ENCODE assay signal across 8 cellular contexts in the genomic region with DNA sequence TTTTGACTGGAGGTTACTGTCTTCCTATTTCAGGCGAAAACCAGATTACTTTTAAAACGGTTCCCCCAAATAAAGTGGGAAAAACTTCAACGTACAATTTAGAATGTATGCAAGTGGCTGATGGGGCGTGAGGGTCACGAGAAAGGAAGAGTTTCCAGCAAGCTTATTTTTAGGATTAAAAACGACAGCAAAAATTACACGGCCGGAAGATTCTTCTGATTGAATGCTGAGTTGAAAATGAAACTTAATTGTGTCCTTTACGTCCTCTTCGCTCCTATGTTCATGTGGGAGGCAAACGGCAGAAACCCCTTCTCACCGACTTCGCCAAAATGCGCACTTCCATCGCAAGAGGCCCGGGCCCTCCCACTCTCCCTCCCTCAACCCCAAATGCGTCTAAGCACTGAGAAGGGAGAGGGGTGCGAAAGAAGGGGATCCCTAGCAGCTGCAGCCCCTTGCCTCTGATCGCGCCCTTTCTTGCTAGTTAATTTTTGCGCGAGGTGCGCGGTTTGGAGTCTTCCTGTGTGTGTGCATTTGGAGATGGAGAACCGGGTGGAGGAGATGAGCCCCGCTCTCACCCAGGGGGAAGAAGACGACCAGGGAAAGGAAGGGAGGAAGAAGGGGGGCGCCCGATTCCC. TPM values are rescaled to one million over a fixed set of nuclear protein-coding genes. Genes with fewer than 3 reads are reported as not detected.
DNase-seq lines count a peak whose midpoint lies in the region; ATAC-seq, FAIRE-seq and TF ChIP-seq lines count a peak whose summit lies in the region.

No MANE protein-coding gene starts in this region.

- H3K27me3 Mint-ChIP-seq in progenitor cell of endocrine pancreas, result peaks cover 20% of the 10 kb centered on the region

- H3K9me3 ChIP-seq in A549, result no peaks in the 10 kb centered on the region
- H3K9me3 ChIP-seq in aorta (ENCODE audit: control insufficient read depth, low read length), result no peaks in the 10 kb centered on the region

- peak overlapping the region; percentile 81 for H3K4me3 ChIP-seq in A549
- peak overlapping the region; percentile 73 to 80 for H3K4me3 ChIP-seq in aorta (ENCODE audit: low read length in 2 of 2)

- POLR2A ChIA-PET in A549 (lab: Yijun Ruan, JAX), result interaction anchor here (0.6 kb wide), 1 partner anchor 91 kb away, joined by 4 read pairs; no protein-coding TSS in a partner anchor

- 1% methylated on average over 27 of the region's 29 CpGs for WGBS in A549 (ENCODE audit: missing lambda C conversion rate)
- WGBS in aorta, 2 donors, result 0% methylated on average over 29 of the region's 29 CpGs

- TF ChIP-seq CTCF in A549 (IDR thresholded peaks at IDR 0.05), result no peak
- TF ChIP-seq CTCF in progenitor cell of endocrine pancreas (IDR thresholded peaks at IDR 0.05; ENCODE audit: unreplicated experiment), result no peak

- CTCF ChIA-PET in A549 (lab: Yijun Ruan, JAX), result no interaction called here

- no peak for TF ChIP-seq RAD21 in A549 (conservative IDR thresholded peaks at IDR 0.05 in 1 of 2, IDR thresholded peaks at IDR 0.05 in 1 of 2)

- ATAC-seq in A549 (peak; percentile 70 to 72), GM18909 (IDR thresholded peaks at IDR 0.05; ENCODE audit: poor library complexity, unreplicated experiment) (peak; percentile 15), HG03460 (IDR thresholded peaks at IDR 0.05; ENCODE audit: unreplicated experiment) (peak; percentile 14), left ventricle myocardium superior (peak; percentile 23), aorta (ENCODE audit: low FRiP score) (peak; percentile 44)

- no peak for FAIRE-seq in A549 (lab: Jason Lieb, UNC)

- peak overlapping the region; percentile 91 for H3K27ac Mint-ChIP-seq in progenitor cell of endocrine pancreas

- H3K27me3 ChIP-seq in aorta (ENCODE audit: control insufficient read depth in 1 of 2, insufficient read depth in 2 of 2, low read length in 1 of 2), result no peaks in the 10 kb centered on the region

- peaks cover 4% of the 10 kb centered on the region for H3K4me1 Mint-ChIP-seq in progenitor cell of endocrine pancreas (ENCODE audit: low read depth)

- H3K4me2 ChIP-seq in A549, result peak overlapping the region; percentile 99

- H3K27ac ChIP-seq in A549, result peak overlapping the region; percentile 86 to 94
- peak overlapping the region in 1 of 2 donors; percentile 60 for H3K27ac ChIP-seq in aorta (ENCODE audit: low read depth in 1 of 2, low read length in 2 of 2)

- H3K4me1 ChIP-seq in A549, result peaks cover 11% of the 10 kb centered on the region; the same call in 2 of the 3 replicates
- no peaks in the 10 kb centered on the region for H3K4me1 ChIP-seq in aorta (ENCODE audit: control insufficient read depth in 1 of 2, insufficient read depth in 2 of 2, low read length in 2 of 2)

- DNase-seq in A549 (ENCODE audit: low read depth in 1 of 2, low spot score in 1 of 2) (peak in 1 of 2 experiments; percentile 52), SK-N-DZ (ENCODE audit: low spot score) (peak; percentile 56), left ventricle myocardium superior (no peak), progenitor cell of endocrine pancreas (ENCODE audit: low spot score, unreplicated experiment) (no peak), aorta (peak in 1 of 2 donors; percentile 66)
- peak; percentile 18 for DNase-seq in activated naive CD8-positive, alpha-beta T cell treated with anti-CD3 and anti-CD28 coated beads, Interleukin-2, amount 50 U/mL, for 16 hours (ENCODE audit: low read depth, low spot score)

- peaks cover 4% of the 10 kb centered on the region for H3K9me3 Mint-ChIP-seq in progenitor cell of endocrine pancreas (ENCODE audit: low read depth)

- H3K36me3 Mint-ChIP-seq in progenitor cell of endocrine pancreas (ENCODE audit: insufficient read depth), result no peaks in the 10 kb centered on the region

- TF ChIP-seq POLR2A in A549 (IDR thresholded peaks at IDR 0.05; ENCODE audit: low read length), result no peak

- H3K4me3 Mint-ChIP-seq in progenitor cell of endocrine pancreas (ENCODE audit: low read depth), result peak overlapping the region; percentile 92

- no peak for TF ChIP-seq EP300 in A549 (IDR thresholded peaks at IDR 0.05)

- intact Hi-C loops in left ventricle myocardium superior (cut with micrococcal nuclease), result no loop called here
- intact Hi-C loops in aorta (cut with DNase I), result loop anchor here (5.0 to 10.0 kb wide), 2 partner anchors 133 to 135 kb away; a partner anchor contains a TSS

- no peaks in the 10 kb centered on the region for H3K36me3 ChIP-seq in aorta (ENCODE audit: control insufficient read depth in 1 of 2, insufficient read depth in 2 of 2, low read length in 1 of 2)

TF ChIP-seq in A549, 52 proteins besides CTCF, POLR2A, EP300 and RAD21:
- TF ChIP-seq FOSL2 (IDR thresholded peaks at IDR 0.05), result no peak
- TF ChIP-seq FOSL2 (CRISPR knock-in tag; IDR thresholded peaks at IDR 0.05), result no peak
- peak; percentile 95 for TF ChIP-seq HDAC2 (IDR thresholded peaks at IDR 0.05)
- TF ChIP-seq, protein P1, sequence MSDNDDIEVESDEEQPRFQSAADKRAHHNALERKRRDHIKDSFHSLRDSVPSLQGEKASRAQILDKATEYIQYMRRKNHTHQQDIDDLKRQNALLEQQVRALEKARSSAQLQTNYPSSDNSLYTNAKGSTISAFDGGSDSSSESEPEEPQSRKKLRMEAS (IDR thresholded peaks at IDR 0.05), result no peak

RNA-seq across cellular contexts. Expression of a gene that starts 0.6 kb away (rescaled TPM):
- 26.1 and 31.0 TPM in 2 replicates for polyA plus RNA-seq in A549 (2011; rRNA removed)
- polyA plus RNA-seq in A549 (2012; cell fraction: cytosol; rRNA removed), result 11.8 and 12.6 TPM in 2 replicates
- polyA plus RNA-seq in A549 (2012; cell fraction: nucleus; rRNA removed), result 7.1 and 13.5 TPM in 2 replicates
- polyA plus RNA-seq in A549 (2017; fragmentation: RNase III; extraction: RNeasy Plus Mini Kit Qiagen cat#74134 plus additional on column Dnase treatment), result 34.6 to 35.9 TPM (median 35.3 TPM) in 3 replicates
- 11.2 and 14.4 TPM in 2 replicates for polyA minus RNA-seq in A549 (2011; rRNA and poly(A)+ RNA removed)
- polyA plus RNA-seq in SK-N-DZ (2014; cell fraction: cytosol; rRNA removed), result 54.2 and 86.5 TPM in 2 replicates
- 81.3 and 90.9 TPM in 2 replicates for polyA plus RNA-seq in SK-N-DZ (2014; cell fraction: nucleus; rRNA removed)
- total RNA-seq in left ventricle myocardium superior, result 37.7 TPM
- 55.1 and 65.3 TPM in 2 replicates for total RNA-seq in progenitor cell of endocrine pancreas
- 10 to 100 TPM; 79.0 to 96.7 TPM for total RNA-seq in aorta
- 10 to 100 TPM; 14.9 to 38.8 TPM for polyA plus RNA-seq in aorta

Comparison
In these comparisons a context has a peak if more than half of its experiments do, and no peak if none do; other contexts are left out.
1. ATAC-seq: peak in every context shown above with its lines; median percentile 71 in A549; 44 in aorta; 23 in left ventricle myocardium superior; 15 in GM18909; 14 in HG03460.
2. DNase-seq: peak in SK-N-DZ (single experiment) and activated naive CD8-positive, alpha-beta T cell treated with anti-CD3 and anti-CD28 coated beads, Interleukin-2, amount 50 U/mL, for 16 hours (single experiment); none in left ventricle myocardium superior (single experiment) and progenitor cell of endocrine pancreas (single experiment).